8 cellular contexts compared by ENCODE assay signal in the genomic region with DNA sequence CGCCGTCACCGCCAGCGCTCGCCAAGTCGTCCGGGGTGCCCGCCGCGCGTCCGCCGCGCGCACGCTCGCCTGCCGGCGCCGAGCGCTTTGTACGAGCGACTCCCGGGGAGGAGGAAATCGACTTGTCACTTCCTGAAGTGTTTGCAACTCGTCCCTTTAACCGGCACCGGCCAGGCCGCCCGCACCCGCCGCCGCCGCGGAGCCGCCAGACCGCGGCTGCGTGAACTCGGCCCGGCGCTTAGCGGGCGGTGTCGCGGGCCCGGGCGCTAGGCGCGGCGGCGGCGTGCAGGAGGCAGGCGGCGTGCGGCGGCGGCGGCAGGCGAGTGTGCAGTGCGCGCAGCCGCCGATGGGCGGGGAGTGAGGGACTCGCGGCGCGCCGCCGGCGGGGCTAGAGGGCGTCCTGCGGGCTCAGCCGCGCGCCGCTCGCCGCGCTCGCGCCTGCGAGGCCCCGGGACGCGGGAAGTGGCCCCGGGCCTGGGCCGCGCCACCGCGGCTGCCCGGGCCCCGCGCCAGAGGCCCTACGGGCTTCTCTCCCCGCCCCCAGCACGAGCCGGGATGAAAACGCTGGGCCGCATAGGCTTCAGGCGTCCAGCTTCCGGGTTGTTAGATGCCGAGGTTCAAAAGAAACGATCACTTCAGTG. TPM values are rescaled to one million over a fixed set of nuclear protein-coding genes. Genes with fewer than 3 reads are reported as not detected.
DNase-seq lines count a peak whose midpoint lies in the region; TF ChIP-seq lines count a peak whose summit lies in the region.

A gene with protein sequence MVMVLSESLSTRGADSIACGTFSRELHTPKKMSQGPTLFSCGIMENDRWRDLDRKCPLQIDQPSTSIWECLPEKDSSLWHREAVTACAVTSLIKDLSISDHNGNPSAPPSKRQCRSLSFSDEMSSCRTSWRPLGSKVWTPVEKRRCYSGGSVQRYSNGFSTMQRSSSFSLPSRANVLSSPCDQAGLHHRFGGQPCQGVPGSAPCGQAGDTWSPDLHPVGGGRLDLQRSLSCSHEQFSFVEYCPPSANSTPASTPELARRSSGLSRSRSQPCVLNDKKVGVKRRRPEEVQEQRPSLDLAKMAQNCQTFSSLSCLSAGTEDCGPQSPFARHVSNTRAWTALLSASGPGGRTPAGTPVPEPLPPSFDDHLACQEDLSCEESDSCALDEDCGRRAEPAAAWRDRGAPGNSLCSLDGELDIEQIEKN (minus strand): TSS at position 332 of the 641 bp plus-strand sequence. CDS start 37,665 bp downstream, outside the sequence.

- no peak within 1 kb of the TSS for H3K4ac ChIP-seq in H9 (ENCODE audit: low read depth, low read length)

- no peaks in the 10 kb centered on the region for H3K9me2 ChIP-seq in MM.1S (replicated peaks; ENCODE audit: insufficient read depth, low read length)

- no peak within 1 kb of the TSS for H3K23ac ChIP-seq in H9 (ENCODE audit: insufficient read length, low read depth, low read length)

- H2AFZ ChIP-seq in H9 (ENCODE audit: low read length): no peak within 1 kb of the TSS
- peak within 1 kb of the TSS; percentile 73 for H2AFZ ChIP-seq in MM.1S (ENCODE audit: low read length)

- WGBS in H9 (ENCODE audit: extremely low coverage, insufficient read length, low lambda C conversion rate): no CpG with 5 or more reads among the region's 105 CpGs

- no peak within 1 kb of the TSS for H2BK12ac ChIP-seq in H9 (ENCODE audit: insufficient read length, low read depth, low read length)

- no peak within 1 kb of the TSS for H3T11ph ChIP-seq in H9 (ENCODE audit: low read length)

- peaks cover 22% of the 10 kb centered on the region for H3F3A ChIP-seq in MM.1S (ENCODE audit: insufficient read depth, low read length)

- no peak within 1 kb of the TSS for H2BK120ac ChIP-seq in H9 (ENCODE audit: low read depth, low read length, poor library complexity, severe bottlenecking)

- H3K4me2 ChIP-seq in H9 (ENCODE audit: insufficient read depth, insufficient read length, low read length): peak within 1 kb of the TSS; percentile 97
- H3K4me2 ChIP-seq in MM.1S (ENCODE audit: low read depth, low read length): peak within 1 kb of the TSS; percentile 98

- no peaks in the 10 kb centered on the region for H3K36me3 ChIP-seq in MM.1S (replicated peaks; ENCODE audit: insufficient read depth, low read length)

- no peak within 1 kb of the TSS; a peak in 2 of 7 replicates for H3K27ac Mint-ChIP-seq in H9

- H3K36me3 Mint-ChIP-seq in H9 (ENCODE audit: insufficient read depth in 1 of 3, low read depth in 3 of 3): peaks cover 0 to 5% (median 3%) of the 10 kb centered on the region in 3 experiments; a peak in 6 of 7 replicates

- H3K18ac ChIP-seq in H9 (ENCODE audit: insufficient read length, low read depth, low read length): peak within 1 kb of the TSS; percentile 63

- no peak within 1 kb of the TSS for H3K27ac ChIP-seq in H9 (ENCODE audit: insufficient read length, low read depth, low read length)
- peak within 1 kb of the TSS; percentile 28; the same call in 1 of the 2 replicates for H3K27ac ChIP-seq in MM.1S (ENCODE audit: low read length)

- no peak within 1 kb of the TSS for H3K56ac ChIP-seq in H9 (ENCODE audit: insufficient read length, low read depth, low read length)

- no peaks in the 10 kb centered on the region for H3K9me3 Mint-ChIP-seq in H9

- no peak within 1 kb of the TSS for H4K8ac ChIP-seq in H9 (replicated peaks; ENCODE audit: insufficient read length, low read depth, low read length)

- H3K9ac ChIP-seq in H9 (ENCODE audit: extremely low read depth, insufficient read length, low read length) (peak within 1 kb of the TSS; percentile 15), MM.1S (ENCODE audit: low read length) (peak within 1 kb of the TSS; percentile 79)

- H2BK5ac ChIP-seq in H9 (ENCODE audit: insufficient read length, low read length): no peak within 1 kb of the TSS

- H4K5ac ChIP-seq in H9 (ENCODE audit: insufficient read length, low read depth, low read length): no peak within 1 kb of the TSS

- no peak within 1 kb of the TSS for H2AK5ac ChIP-seq in H9 (ENCODE audit: insufficient read length, low read length)

- H3K79me1 ChIP-seq in H9 (ENCODE audit: insufficient read depth, low read depth, low read length, poor library complexity, severe bottlenecking): no peaks in the 10 kb centered on the region

- peaks cover 9% of the 10 kb centered on the region for H3K23me2 ChIP-seq in H9 (ENCODE audit: insufficient read length, low read depth, low read length, poor library complexity, severe bottlenecking)

- TF ChIP-seq CTCF in GM10266 (IDR thresholded peaks at IDR 0.05; ENCODE audit: control insufficient read depth, insufficient read depth, low read depth, missing control alignments): peak; percentile 20
- TF ChIP-seq CTCF in H9 (conservative IDR thresholded peaks at IDR 0.05): no peak
- no peak for TF ChIP-seq CTCF in MM.1S (IDR thresholded peaks at IDR 0.05; ENCODE audit: low read length)

- no peaks in the 10 kb centered on the region for H3K79me2 ChIP-seq in H9 (ENCODE audit: insufficient read depth, low read length)
- H3K79me2 ChIP-seq in MM.1S (ENCODE audit: low read length): peaks cover 36% of the 10 kb centered on the region

- H3K27me3 Mint-ChIP-seq in H9 (ENCODE audit: low read depth): peaks cover 41% of the 10 kb centered on the region

- H3K9me3 ChIP-seq in H9 (ENCODE audit: control insufficient read depth, low read depth, low read length) (no peaks in the 10 kb centered on the region), MM.1S (replicated peaks; ENCODE audit: insufficient read depth, low read length) (no peaks in the 10 kb centered on the region)

- H3K4me3 Mint-ChIP-seq in H9: peak within 1 kb of the TSS; percentile 88 to 95

- H3K4me1 ChIP-seq in H9 (ENCODE audit: insufficient read depth, low read length): peaks cover 16% of the 10 kb centered on the region; the same call in 1 of the 2 replicates
- H3K4me1 ChIP-seq in MM.1S (ENCODE audit: low read length): peaks cover 28% of the 10 kb centered on the region

- H3K4me3 ChIP-seq in MM.1S (ENCODE audit: low read length): peak within 1 kb of the TSS; percentile 83

- DNase-seq in GM10266 (ENCODE audit: extremely low spot score) (peak; percentile 88), H9 (peak; percentile 77), MM.1S (peak; percentile 87), T1000 (lab: John Stamatoyannopoulos, UW) (peak; percentile 74), astrocyte of the hippocampus (ENCODE audit: low read depth, low spot score) (peak; percentile 94), hippocampal formation (lab: John Stamatoyannopoulos, UW) (peak; percentile 85 to 87), retina (peak; percentile 69), OCI-M2 (lab: John Stamatoyannopoulos, UW; ENCODE audit: unreplicated experiment) (no peak)

- no peak within 1 kb of the TSS for H2BK15ac ChIP-seq in H9 (ENCODE audit: low read depth, low read length)

- peaks cover 6% of the 10 kb centered on the region; the same call in 1 of the 2 replicates for H3K27me3 ChIP-seq in H9 (ENCODE audit: insufficient read depth, low read length)
- H3K27me3 ChIP-seq in MM.1S (replicated peaks; ENCODE audit: insufficient read depth, low read length): no peaks in the 10 kb centered on the region

- peaks cover 46% of the 10 kb centered on the region in 2 experiments for H3K4me1 Mint-ChIP-seq in H9

- H3K14ac ChIP-seq in H9 (ENCODE audit: insufficient read depth, low read length): peak within 1 kb of the TSS; percentile 41; the same call in 1 of the 2 replicates

- no peak within 1 kb of the TSS for H2BK20ac ChIP-seq in H9 (ENCODE audit: low read depth, low read length, poor library complexity, severe bottlenecking)

- H4K20me1 ChIP-seq in H9 (ENCODE audit: control insufficient read depth, insufficient read depth, insufficient read length) (no peaks in the 10 kb centered on the region), MM.1S (ENCODE audit: insufficient read depth, low read length) (no peaks in the 10 kb centered on the region)

- no peak within 1 kb of the TSS for H4K91ac ChIP-seq in H9 (ENCODE audit: insufficient read length, low read depth, low read length)

RNA-seq across cellular contexts. Expression of the gene that starts here (rescaled TPM):
- total RNA-seq in H9 (2021): 10.6 and 11.5 TPM in 2 replicates
